In genomic region chr15:57951328-57951932, GRCh38 we compare ENCODE assay signal across 23 cellular contexts.
DNase-seq lines count a peak whose midpoint lies in the region; ATAC-seq, FAIRE-seq and TF ChIP-seq lines count a peak whose summit lies in the region.
"Had no signal": no experiment of that assay in that cellular context is flagged by ENCODE, and none has a peak within 500 bp of the region (broad histone marks: within the 10 kb centered on the region; RNA-seq: fewer than 3 reads in every experiment).

No MANE protein-coding gene starts in this region.

- H3K4me3 Mint-ChIP-seq in MCF 10A (ENCODE audit: unreplicated experiment), result no peak overlapping the region
- H3K4me3 Mint-ChIP-seq in stimulated activated memory B cell treated with anti-CD40 and anti-IgM and Interleukin-4, amounts not matched to agents 10 μg/mL and 1 μg/mL and 100 μg/mL, for 72 hours, result no peak overlapping the region
- H3K4me3 Mint-ChIP-seq in chondrocyte (ENCODE audit: unreplicated experiment), result no peak overlapping the region
- H3K4me3 Mint-ChIP-seq: CD4-positive, alpha-beta T cell had no signal

- intact Hi-C loops in MCF 10A (cut with micrococcal nuclease) (no loop called here), mammary epithelial cell (cut with micrococcal nuclease) (no loop called here)

- no peak overlapping the region for H2BK5ac ChIP-seq in H1 (ENCODE audit: low read depth, low read length)

- H3K4me3 ChIP-seq in mammary epithelial cell (replicated peaks in 1 of 3; ENCODE audit: insufficient read depth in 1 of 3, low read depth in 2 of 3, low read length in 3 of 3), result no peak overlapping the region
- no peak overlapping the region for H3K4me3 ChIP-seq in H1 (ENCODE audit: extremely low read depth in 1 of 4, insufficient read depth in 2 of 4, low read depth in 3 of 4, low read length in 4 of 4)
- H3K4me3 ChIP-seq: A549, HAP-1 had no signal

- H4K91ac ChIP-seq in H1 (replicated peaks; ENCODE audit: insufficient read length, low read length), result no peak overlapping the region

- no peak overlapping the region for H3K4me2 ChIP-seq in mammary epithelial cell (ENCODE audit: insufficient read depth, low read depth, low read length)
- H3K4me2 ChIP-seq in H1 (ENCODE audit: insufficient read depth in 1 of 2, low read depth in 2 of 2, low read length in 2 of 2), result no peak overlapping the region
- H3K4me2 ChIP-seq: A549 had no signal

- 80% methylated on average over 7 of the region's 7 CpGs for WGBS in mammary epithelial cell (ENCODE audit: low coverage, missing lambda C conversion rate)
- WGBS in H1 (ENCODE audit: extremely low coverage in 1 of 2, insufficient coverage in 1 of 2, insufficient read length in 1 of 2, insufficient replicate concordance in 2 of 2, low coverage in 1 of 2, low lambda C conversion rate in 2 of 2, missing lambda C conversion rate in 1 of 2), 2 experiments, result 94% methylated on average over 7 of the region's 7 CpGs; no CpG with 5 or more reads in 1 of the 2 experiments

- H2BK15ac ChIP-seq in H1 (ENCODE audit: low read length), result no peak overlapping the region

- no peak for TF ChIP-seq EP300 in H1 (IDR thresholded peaks at IDR 0.05; ENCODE audit: borderline replicate concordance in 1 of 2, low read depth in 2 of 2, low read length in 2 of 2)

- POLR2A ChIA-PET in MCF 10A (lab: Yijun Ruan, JAX), result interaction anchor here (0.6 kb wide), 1 partner anchor 1569 kb away, joined by 3 read pairs; no protein-coding TSS in a partner anchor
- POLR2A ChIA-PET in H1 (lab: Charles Lee; ENCODE audit: partially characterized antibody), result no interaction called here

- H3K27me3 ChIP-seq in mammary epithelial cell (ENCODE audit: insufficient read depth, low read length) (no peaks in the 10 kb centered on the region), H1 (replicated peaks in 1 of 4; ENCODE audit: control insufficient read depth in 3 of 4, extremely low read depth in 1 of 4, insufficient read depth in 3 of 4, low read length in 3 of 4) (no peaks in the 10 kb centered on the region)

- no peak overlapping the region for H2BK20ac ChIP-seq in H1 (ENCODE audit: low read length)

- H3K27ac ChIP-seq in mammary epithelial cell (ENCODE audit: insufficient read depth, low read depth, low read length) (no peak overlapping the region), H1 (ENCODE audit: low read depth, low read length) (no peak overlapping the region)
- H3K27ac ChIP-seq: 22Rv1, A549, C4-2B had no signal

- H2AFZ ChIP-seq in mammary epithelial cell (ENCODE audit: low read depth, low read length) (no peak overlapping the region), H1 (ENCODE audit: low read length) (no peak overlapping the region)

- peaks cover 12% of the 10 kb centered on the region for H3K4me1 Mint-ChIP-seq in MCF 10A (ENCODE audit: insufficient read depth, unreplicated experiment)
- no peaks in the 10 kb centered on the region for H3K4me1 Mint-ChIP-seq in stimulated activated memory B cell treated with anti-CD40 and anti-IgM and Interleukin-4, amounts not matched to agents 10 μg/mL and 1 μg/mL and 100 μg/mL, for 72 hours
- H3K4me1 Mint-ChIP-seq in chondrocyte (ENCODE audit: low read depth), result no peaks in the 10 kb centered on the region

- H3K9me3 ChIP-seq in mammary epithelial cell (replicated peaks; ENCODE audit: insufficient read depth, low read length) (no peaks in the 10 kb centered on the region), H1 (ENCODE audit: insufficient read depth in 2 of 2, low read depth in 1 of 2, low read length in 1 of 2) (no peaks in the 10 kb centered on the region)
- H3K9me3 ChIP-seq: A549, Caco-2, HAP-1 had no signal

- no peak for TF ChIP-seq POLR2A in H1 (IDR thresholded peaks at IDR 0.05; ENCODE audit: control extremely low read depth in 1 of 2, low read depth in 2 of 2, low read length in 2 of 2)

- H3K9me3 Mint-ChIP-seq in MCF 10A (ENCODE audit: unreplicated experiment) (no peaks in the 10 kb centered on the region), chondrocyte (ENCODE audit: low read depth) (no peaks in the 10 kb centered on the region)
- H3K9me3 Mint-ChIP-seq in stimulated activated memory B cell treated with anti-CD40 and anti-IgM and Interleukin-4, amounts not matched to agents 10 μg/mL and 1 μg/mL and 100 μg/mL, for 72 hours, result no peaks in the 10 kb centered on the region
- H3K9me3 Mint-ChIP-seq: CD4-positive, alpha-beta T cell had no signal

- no peak overlapping the region for H3K18ac ChIP-seq in H1 (ENCODE audit: extremely low read depth, low read length)

- CTCF ChIA-PET in MCF 10A (lab: Yijun Ruan, JAX) (interaction anchor here (0.6 to 1.7 kb wide), 6 partner anchors 9 to 733 kb away, joined by 3 to 4 read pairs (median 4); no protein-coding TSS in a partner anchor), mammary epithelial cell (lab: Charles Lee; ENCODE audit: low non-redundant PET) (no interaction called here), H1 (lab: Charles Lee; ENCODE audit: partially characterized antibody) (interaction anchor here (0.6 kb wide), 2 partner anchors 189 to 625 kb away, joined by 3 read pairs; no protein-coding TSS in a partner anchor)

- H3K36me3 Mint-ChIP-seq in MCF 10A (ENCODE audit: insufficient read depth, unreplicated experiment), result no peaks in the 10 kb centered on the region
- no peaks in the 10 kb centered on the region for H3K36me3 Mint-ChIP-seq in stimulated activated memory B cell treated with anti-CD40 and anti-IgM and Interleukin-4, amounts not matched to agents 10 μg/mL and 1 μg/mL and 100 μg/mL, for 72 hours
- no peaks in the 10 kb centered on the region for H3K36me3 Mint-ChIP-seq in chondrocyte (ENCODE audit: low read depth)

- H3K4me1 ChIP-seq in mammary epithelial cell (ENCODE audit: insufficient read depth, low read length), result peaks cover 4% of the 10 kb centered on the region
- no peaks in the 10 kb centered on the region for H3K4me1 ChIP-seq in H1 (replicated peaks in 1 of 4; ENCODE audit: control insufficient read depth in 3 of 4, insufficient read depth in 4 of 4, low read length in 3 of 4)
- H3K4me1 ChIP-seq: A549, Caco-2, HAP-1 had no signal

- no peak overlapping the region for H3K23ac ChIP-seq in H1 (ENCODE audit: insufficient read length)

- H4K20me1 ChIP-seq in mammary epithelial cell (ENCODE audit: insufficient read depth, low read length), result no peaks in the 10 kb centered on the region
- peaks cover 0 to 1% of the 10 kb centered on the region in 2 experiments for H4K20me1 ChIP-seq in H1 (replicated peaks in 1 of 2; ENCODE audit: control insufficient read depth in 1 of 2, insufficient read depth in 2 of 2, low read length in 2 of 2)

- H3K27ac Mint-ChIP-seq in MCF 10A (ENCODE audit: low read depth, unreplicated experiment) (peak overlapping the region; percentile 18), chondrocyte (ENCODE audit: unreplicated experiment) (no peak overlapping the region)
- H3K27ac Mint-ChIP-seq in stimulated activated memory B cell treated with anti-CD40 and anti-IgM and Interleukin-4, amounts not matched to agents 10 μg/mL and 1 μg/mL and 100 μg/mL, for 72 hours, result no peak overlapping the region
- H3K27ac Mint-ChIP-seq: CD4-positive, alpha-beta T cell had no signal

- H3K23me2 ChIP-seq in H1 (ENCODE audit: low read depth, low read length), result peaks cover 2% of the 10 kb centered on the region; the same call in 1 of the 2 replicates

- FAIRE-seq in H1 (lab: Jason Lieb, UNC), result no peak
- FAIRE-seq: A549, GM12892, GM18507, HTR-8/SVneo had no signal

- H2BK12ac ChIP-seq in H1 (ENCODE audit: low read depth, low read length), result no peak overlapping the region

- peak; percentile 38 for ATAC-seq in stimulated activated memory B cell treated with anti-CD40 and anti-IgM and Interleukin-4, amounts not matched to agents 10 μg/mL and 1 μg/mL and 100 μg/mL, for 72 hours
- no peak for ATAC-seq in GM19035 (IDR thresholded peaks at IDR 0.05; ENCODE audit: unreplicated experiment)
- ATAC-seq: A549 had no signal

- TF ChIP-seq CTCF in MCF 10A (IDR thresholded peaks at IDR 0.05; ENCODE audit: unreplicated experiment) (no peak), mammary epithelial cell (conservative IDR thresholded peaks at IDR 0.05 in 1 of 2, IDR thresholded peaks at IDR 0.05 in 1 of 2; ENCODE audit: extremely low read depth in 1 of 2, insufficient read depth in 1 of 2, low read depth in 1 of 2, low read length in 2 of 2) (no peak), H1 (IDR thresholded peaks at IDR 0.05; ENCODE audit: control extremely low read depth in 1 of 3, insufficient read depth in 1 of 3, low read depth in 1 of 3, low read length in 3 of 3) (no peak), chondrocyte (IDR thresholded peaks at IDR 0.05) (no peak)

- peak overlapping the region; percentile 31; the same call in 1 of the 2 replicates for H4K8ac ChIP-seq in H1 (ENCODE audit: extremely low read depth, insufficient read depth, low read length)

- no peaks in the 10 kb centered on the region for H3K79me2 ChIP-seq in mammary epithelial cell (ENCODE audit: insufficient read depth, low read length)
- no peaks in the 10 kb centered on the region for H3K79me2 ChIP-seq in H1 (ENCODE audit: control insufficient read depth in 1 of 2, insufficient read depth in 2 of 2, low read length in 2 of 2)

- H3K36me3 ChIP-seq in mammary epithelial cell (ENCODE audit: insufficient read depth, low read length) (no peaks in the 10 kb centered on the region), H1 (ENCODE audit: control insufficient read depth in 2 of 4, insufficient read depth in 4 of 4, low read length in 3 of 4) (no peaks in the 10 kb centered on the region)
- H3K36me3 ChIP-seq: HAP-1 had no signal

- H2BK120ac ChIP-seq in H1 (replicated peaks; ENCODE audit: low read depth, low read length), result no peak overlapping the region

- no peak for TF ChIP-seq RAD21 in H1 (IDR thresholded peaks at IDR 0.05 in 1 of 2, conservative IDR thresholded peaks at IDR 0.05 in 1 of 2; ENCODE audit: low read depth in 2 of 2, low read length in 2 of 2)

- H3K27me3 Mint-ChIP-seq in MCF 10A (ENCODE audit: insufficient read depth, unreplicated experiment) (no peaks in the 10 kb centered on the region), chondrocyte (ENCODE audit: low read depth) (peaks cover 17% of the 10 kb centered on the region)
- H3K27me3 Mint-ChIP-seq in stimulated activated memory B cell treated with anti-CD40 and anti-IgM and Interleukin-4, amounts not matched to agents 10 μg/mL and 1 μg/mL and 100 μg/mL, for 72 hours, result peaks cover 17% of the 10 kb centered on the region

- H3K9ac ChIP-seq in mammary epithelial cell (ENCODE audit: insufficient read depth, low read length) (no peak overlapping the region), H1 (replicated peaks in 1 of 4; ENCODE audit: extremely low read depth in 1 of 4, low read depth in 3 of 4, low read length in 3 of 4) (no peak overlapping the region)

- no peak overlapping the region for H2AK5ac ChIP-seq in H1 (ENCODE audit: low read depth, low read length)

- no TSS peak for BruUV-seq in MCF 10A (replicated peaks; lab: Mats Ljungman, UMichigan)
- BruUV-seq in mammary epithelial cell (replicated peaks; lab: Mats Ljungman, UMichigan), result no TSS peak

- no peak overlapping the region for H4K5ac ChIP-seq in H1 (ENCODE audit: insufficient read length, low read depth, low read length)

- DNase-seq in MCF 10A (ENCODE audit: unreplicated experiment) (no peak), mammary epithelial cell (no peak), H1 (ENCODE audit: low read depth in 1 of 2, low spot score in 2 of 2) (no peak), chondrocyte (ENCODE audit: low spot score) (no peak), NOMO-1 treated with dmso at 0.1 percent for 144 hours (lab: John Stamatoyannopoulos, UW; ENCODE audit: unreplicated experiment) (no peak)
- DNase-seq: AML-193; Caco-2; CD4-positive, alpha-beta T cell; DMS153; DMS79; GDM1; GOT3; IMR-90; KBM-7 had no signal

- no peak overlapping the region for H3K14ac ChIP-seq in H1 (ENCODE audit: insufficient read length)

- dilution Hi-C loops in mammary epithelial cell (cut with HindIII; ENCODE audit: low sequenced_read_pairs), result no loop called here

- no peak overlapping the region for H3K56ac ChIP-seq in H1 (replicated peaks; ENCODE audit: insufficient read length, low read depth, low read length)

- H3K4ac ChIP-seq in H1 (replicated peaks; ENCODE audit: insufficient read length, low read depth, low read length), result no peak overlapping the region

- in situ Hi-C loops in mammary epithelial cell (cut with MboI; ENCODE audit: low sequenced_read_pairs in 2 of 2), result no loop called here

- H3K79me1 ChIP-seq in H1 (ENCODE audit: low read depth, low read length), result no peaks in the 10 kb centered on the region
